ENCODE assay signal across 7 cellular contexts in the genomic region with DNA sequence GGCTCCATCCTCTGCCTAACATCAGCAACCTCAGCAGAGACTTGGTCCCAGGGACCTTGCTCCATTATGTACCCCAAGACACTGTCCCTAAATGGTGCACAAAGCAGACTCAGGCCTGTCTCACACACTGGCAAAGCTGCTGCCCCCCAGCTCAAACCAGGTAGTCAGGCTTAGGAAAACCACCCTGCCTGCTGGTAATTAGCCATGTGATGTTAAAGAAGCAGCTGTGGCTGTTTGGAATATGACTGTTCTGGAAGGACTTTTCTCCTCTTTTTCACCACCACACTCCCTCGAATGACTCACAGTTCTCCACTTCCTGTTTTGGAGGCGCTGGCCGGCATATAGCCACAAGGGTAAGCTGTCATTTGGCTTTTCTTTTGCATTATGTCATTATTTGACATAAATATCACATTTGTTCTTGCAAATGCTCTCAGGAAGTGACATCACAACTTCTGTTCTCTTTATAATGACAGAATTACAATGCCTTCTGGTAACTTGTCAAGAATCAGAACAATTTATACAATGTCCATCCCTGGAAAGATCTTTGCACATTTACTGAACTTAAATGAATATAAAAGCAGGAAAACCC.
DNase-seq lines count a peak whose midpoint lies in the region; ATAC-seq and TF ChIP-seq lines count a peak whose summit lies in the region.

No MANE protein-coding gene starts in this region.

- WGBS in gastroesophageal sphincter (ENCODE audit: low coverage in 1 of 2), 2 donors = 0 to 21% methylated on average over 3 of the region's 3 CpGs
- WGBS in endodermal cell (ENCODE audit: insufficient coverage in 1 of 2, insufficient read length in 1 of 2), 2 experiments = 49 to 71% methylated on average over 3 of the region's 3 CpGs

- H3K27me3 ChIP-seq in gastroesophageal sphincter (no peaks in the 10 kb centered on the region), endodermal cell (ENCODE audit: control insufficient read depth, insufficient read depth, low read length, poor library complexity, severe bottlenecking) (no peaks in the 10 kb centered on the region)

- H3K4me1 ChIP-seq in gastroesophageal sphincter = peaks cover 0 to 28% (median 17%) of the 10 kb centered on the region in 3 donors
- peaks cover 5% of the 10 kb centered on the region for H3K4me1 ChIP-seq in endodermal cell (ENCODE audit: control insufficient read depth, insufficient read depth, low read length)

- TF ChIP-seq EP300 in gastroesophageal sphincter (IDR thresholded peaks at IDR 0.05) = no peak

- no peaks in the 10 kb centered on the region for H3K9me3 ChIP-seq in gastroesophageal sphincter
- peaks cover 8% of the 10 kb centered on the region for H3K9me3 ChIP-seq in endodermal cell (ENCODE audit: control insufficient read depth, low read length)

- no peak for TF ChIP-seq POLR2A in gastroesophageal sphincter (IDR thresholded peaks at IDR 0.05)

- no peak overlapping the region for H3K4me3 Mint-ChIP-seq in activated T-cell treated with anti-CD3 and anti-CD28 coated beads, Interleukin-2, amount 50 U/mL, for 4 hours
- H3K4me3 Mint-ChIP-seq in endodermal cell = no peak overlapping the region

- TF ChIP-seq CTCF in GM12864 (IDR thresholded peaks at IDR 0.05; ENCODE audit: low read depth, low read length, missing control alignments) = no peak
- TF ChIP-seq CTCF in gastroesophageal sphincter (IDR thresholded peaks at IDR 0.05) = no peak
- TF ChIP-seq CTCF in endodermal cell (conservative IDR thresholded peaks at IDR 0.05) = no peak

- H3K9me3 Mint-ChIP-seq in activated T-cell treated with anti-CD3 and anti-CD28 coated beads, Interleukin-2, amount 50 U/mL, for 4 hours = no peaks in the 10 kb centered on the region
- peaks cover 15% of the 10 kb centered on the region for H3K9me3 Mint-ChIP-seq in endodermal cell

- no peaks in the 10 kb centered on the region for H3K27me3 Mint-ChIP-seq in activated T-cell treated with anti-CD3 and anti-CD28 coated beads, Interleukin-2, amount 50 U/mL, for 4 hours (ENCODE audit: low read depth)
- no peaks in the 10 kb centered on the region for H3K27me3 Mint-ChIP-seq in endodermal cell (ENCODE audit: insufficient read depth)

- ATAC-seq in GM21717 (IDR thresholded peaks at IDR 0.05; ENCODE audit: unreplicated experiment) (peak; percentile 77), gastroesophageal sphincter (peak; percentile 81)
- ATAC-seq in activated T-cell treated with anti-CD3 and anti-CD28 coated beads, Interleukin-2, amount 50 U/mL, for 4 hours = peak; percentile 73 to 74

- DNase-seq in GM12864 (ENCODE audit: low read depth) = peak; percentile 68
- peak; percentile 95 for DNase-seq in Kasumi-1 (lab: John Stamatoyannopoulos, UW)
- DNase-seq in activated T-cell treated with anti-CD3 and anti-CD28 coated beads, Interleukin-2, amount 50 U/mL, for 4 hours = no peak
- peak; percentile 88 for DNase-seq in posterior vena cava (ENCODE audit: low spot score)
- no peak for DNase-seq in endodermal cell

- H3K27ac ChIP-seq in gastroesophageal sphincter = peak overlapping the region; percentile 36 to 82 (median 76)
- H3K27ac ChIP-seq in endodermal cell (ENCODE audit: low read depth, low read length) = no peak overlapping the region

- H3K4me1 Mint-ChIP-seq in activated T-cell treated with anti-CD3 and anti-CD28 coated beads, Interleukin-2, amount 50 U/mL, for 4 hours (ENCODE audit: low read depth) = peaks cover 15% of the 10 kb centered on the region
- H3K4me1 Mint-ChIP-seq in endodermal cell = peaks cover 15% of the 10 kb centered on the region

- intact Hi-C loops in posterior vena cava (cut with DNase I) = no loop called here

- H3K4me3 ChIP-seq in GM12864 (ENCODE audit: low read depth, low read length) (no peak overlapping the region), gastroesophageal sphincter (no peak overlapping the region), endodermal cell (ENCODE audit: low read length) (no peak overlapping the region)

- H3K36me3 ChIP-seq in gastroesophageal sphincter (no peaks in the 10 kb centered on the region), endodermal cell (ENCODE audit: control insufficient read depth, insufficient read depth, low read length) (no peaks in the 10 kb centered on the region)

- H3K9ac ChIP-seq in endodermal cell (ENCODE audit: extremely low read depth, low read length, poor library complexity, severe bottlenecking) = no peak overlapping the region

- H3K27ac Mint-ChIP-seq in endodermal cell = no peak overlapping the region

- peaks cover 7% of the 10 kb centered on the region for H3K36me3 Mint-ChIP-seq in activated T-cell treated with anti-CD3 and anti-CD28 coated beads, Interleukin-2, amount 50 U/mL, for 4 hours (ENCODE audit: insufficient read depth)
- H3K36me3 Mint-ChIP-seq in endodermal cell (ENCODE audit: low read depth) = peaks cover 10% of the 10 kb centered on the region

Comparison
In these comparisons a context has a peak if more than half of its experiments do, and no peak if none do; other contexts are left out.
1. DNase-seq: peak in GM12864 (single experiment), Kasumi-1 (2 of 2) and posterior vena cava (single experiment); none in activated T-cell treated with anti-CD3 and anti-CD28 coated beads, Interleukin-2, amount 50 U/mL, for 4 hours (single experiment) and endodermal cell (single experiment).
2. Peak in every context shown above with its lines, with median percentiles within 50 percentile points of each other: ATAC-seq.